In the genomic region with DNA sequence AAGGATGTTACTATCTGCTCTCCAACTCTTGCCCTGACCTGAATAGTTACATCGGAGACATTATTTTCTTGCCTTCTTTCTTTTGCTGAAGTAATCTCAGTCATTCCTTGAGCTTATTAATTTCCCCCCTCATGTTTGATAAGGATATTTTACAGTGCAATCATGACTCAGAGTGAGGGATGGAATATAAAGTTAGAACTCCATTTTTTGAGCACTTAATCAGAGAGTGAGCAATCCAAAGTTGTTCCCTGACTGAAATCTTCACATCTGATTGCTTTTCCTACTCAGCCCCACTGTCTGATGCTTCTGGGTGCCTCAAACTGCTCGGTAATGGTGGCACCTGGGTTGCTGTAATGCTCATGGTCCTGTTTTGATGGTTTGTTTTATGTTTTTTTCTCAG, we compare ENCODE assay signal across 8 cellular contexts.
"Had no signal": no experiment of that assay in that cellular context is flagged by ENCODE, and none has a peak within 500 bp of the region (broad histone marks: within the 10 kb centered on the region; RNA-seq: fewer than 3 reads in every experiment).

No MANE protein-coding gene starts in this region.

- DNase-seq: GDM1, GF-D8 had no signal

- ATAC-seq: GM12878 had no signal

- H3K4me3 ChIP-seq: GM12878 had no signal

- FAIRE-seq: G401.6, GM12878, GM12891, GM12892, GM18507, GM19239 had no signal
